1 cellular context compared by ENCODE assay signal in genomic region chr6:87196275-87196842, GRCh38.
TF ChIP-seq lines count a peak whose summit lies in the region.

No MANE protein-coding gene starts in this region.

TF ChIP-seq in WTC11, 78 proteins besides CTCF, POLR2A, EP300 and RAD21 (continued from another document):
- TF ChIP-seq PRDM15 (CRISPR knock-in tag; IDR thresholded peaks at IDR 0.05) (no peak), CREB1 (CRISPR knock-in tag; IDR thresholded peaks at IDR 0.05) (no peak), ERG (CRISPR knock-in tag; IDR thresholded peaks at IDR 0.05) (no peak), SMAD4 (CRISPR knock-in tag; IDR thresholded peaks at IDR 0.05) (no peak)
